13 cellular contexts compared by ENCODE assay signal in genomic region chr4:100100985-100101384, GRCh38.
DNase-seq lines count a peak whose midpoint lies in the region; ATAC-seq, FAIRE-seq and TF ChIP-seq lines count a peak whose summit lies in the region.
"Had no signal": no experiment of that assay in that cellular context is flagged by ENCODE, and none has a peak within 500 bp of the region (broad histone marks: within the 10 kb centered on the region; RNA-seq: fewer than 3 reads in every experiment).

No MANE protein-coding gene starts in this region.

- H3K4me3 ChIP-seq in GM12878: no peak overlapping the region

- no peak for TF ChIP-seq POLR2A in GM12878 (IDR thresholded peaks at IDR 0.05; ENCODE audit: low read depth, low read length)

- RAD21 ChIA-PET in GM12878 (lab: Charles Lee; ENCODE audit: unreplicated experiment): no interaction called here

- no peak overlapping the region; the same call in 1 of the 2 replicates for H3K4me2 ChIP-seq in GM12878 (ENCODE audit: control insufficient read depth, insufficient read depth)

- no peak for TF ChIP-seq RAD21 in GM12878 (IDR thresholded peaks at IDR 0.05; ENCODE audit: insufficient read depth, low read depth, low read length)

- H3K79me2 ChIP-seq in GM12878 (ENCODE audit: control insufficient read depth, insufficient read depth, low read length): no peaks in the 10 kb centered on the region

- TF ChIP-seq CTCF in GM12878 (IDR thresholded peaks at IDR 0.05 in 2 of 3, conservative IDR thresholded peaks at IDR 0.05 in 1 of 3; ENCODE audit: control insufficient read depth in 2 of 3, extremely low read depth in 1 of 3, insufficient read depth in 1 of 3, low read depth in 3 of 3, low read length in 3 of 3): no peak

- POLR2A ChIA-PET in GM12878 (lab: Charles Lee): interaction anchor here (1.3 kb wide), 1 partner anchor 18 kb away, joined by 4 read pairs; no protein-coding TSS in a partner anchor

- SMC1A ChIA-PET in GM12878 (lab: Charles Lee; ENCODE audit: uncharacterized antibody, unreplicated experiment): interaction anchor here (0.8 to 1.7 kb wide), 4 partner anchors 15 to 725 kb away, joined by 3 to 5 read pairs (median 4); no protein-coding TSS in a partner anchor

- BruUV-seq in GM12878 (replicated peaks; lab: Mats Ljungman, UMichigan): no TSS peak

- 10% methylated on average over 3 of the region's 3 CpGs for WGBS in GM12878 (ENCODE audit: insufficient coverage, insufficient replicate concordance, low lambda C conversion rate, missing lambda C conversion rate)

- no peak for FAIRE-seq in GM12878 (lab: Jason Lieb, UNC)

- TF ChIP-seq EP300 in GM12878 (IDR thresholded peaks at IDR 0.05; ENCODE audit: borderline replicate concordance in 1 of 2, control insufficient read depth in 1 of 2, low read depth in 2 of 2, low read length in 2 of 2): 0 out of 4 replicates have a peak, but pooled peaks of 1 of the 2 experiments have one; percentile 35

- no peak overlapping the region for H3K9ac ChIP-seq in GM12878 (ENCODE audit: control insufficient read depth, insufficient read depth, low read length)

- no peak overlapping the region for H3K27ac ChIP-seq in GM12878 (ENCODE audit: control insufficient read depth, insufficient read depth)
- H3K27ac ChIP-seq: HL-60 had no signal

- no peaks in the 10 kb centered on the region for H4K20me1 ChIP-seq in GM12878 (ENCODE audit: control insufficient read depth, insufficient read depth)

- CTCF ChIA-PET in GM12878 (lab: Yijun Ruan, JAX): interaction anchor here (0.6 to 1.3 kb wide), 2 partner anchors 103 to 178 kb away, joined by 3 to 7 read pairs; no protein-coding TSS in a partner anchor

- H3K27me3 ChIP-seq in GM12878 (replicated peaks in 1 of 2; ENCODE audit: control insufficient read depth in 2 of 2, insufficient read depth in 2 of 2, low read length in 1 of 2): no peaks in the 10 kb centered on the region

- peaks cover 5% of the 10 kb centered on the region; the same call in 1 of the 2 replicates for H3K4me1 ChIP-seq in GM12878 (ENCODE audit: control insufficient read depth, insufficient read depth, low read length)

- peak; percentile 58 for ATAC-seq in GM19395 (IDR thresholded peaks at IDR 0.05; ENCODE audit: unreplicated experiment)
- ATAC-seq in HG03139 (IDR thresholded peaks at IDR 0.05; ENCODE audit: unreplicated experiment): peak; percentile 62
- peak; percentile 64 for ATAC-seq in GM12878
- no peak for ATAC-seq in GM21723 (IDR thresholded peaks at IDR 0.05; ENCODE audit: unreplicated experiment)

- in situ Hi-C loops in GM12878 (cut with MboI): no loop called here

- no peaks in the 10 kb centered on the region for H3K36me3 ChIP-seq in GM12878 (ENCODE audit: control insufficient read depth in 2 of 2, insufficient read depth in 2 of 2, low read length in 1 of 2)

- H2AFZ ChIP-seq in GM12878 (ENCODE audit: control insufficient read depth, low read depth, low read length): no peak overlapping the region

- H3K9me3 ChIP-seq in GM12878 (replicated peaks; ENCODE audit: control insufficient read depth, insufficient read depth, low read length): no peaks in the 10 kb centered on the region

- peak; percentile 39 for DNase-seq in ELF-1 (ENCODE audit: low read depth, low spot score)
- DNase-seq in GM12878 (ENCODE audit: low read depth, low spot score): no peak
- DNase-seq in NCI-H69 (lab: John Stamatoyannopoulos, UW): no peak
- no peak for DNase-seq in NCI-H2171 (lab: John Stamatoyannopoulos, UW)
- DNase-seq in NCI-H2196 treated with DMSO at 0.1 percent for 48 hours (lab: John Stamatoyannopoulos, UW; ENCODE audit: unreplicated experiment): no peak
- DNase-seq: CD4-positive, alpha-beta T cell; erythroblast; NCI-H2227 treated with DMSO at 0.1 percent for 48 hours; retina had no signal

- intact Hi-C loops in GM12878 (cut with micrococcal nuclease; ENCODE audit: unreplicated experiment): no loop called here

TF ChIP-seq in GM12878, 131 proteins besides CTCF, POLR2A, EP300 and RAD21 (continues in another document):
- 0 out of 2 replicates have a peak, but pooled peaks have one; percentile 23 for TF ChIP-seq SPI1 (IDR thresholded peaks at IDR 0.05; ENCODE audit: borderline replicate concordance, insufficient read depth, low read depth, low read length)
- TF ChIP-seq BMI1 (IDR thresholded peaks at IDR 0.05; ENCODE audit: borderline replicate concordance): peak; percentile 55; the same call in 1 of the 2 replicates
- TF ChIP-seq ATF3 (IDR thresholded peaks at IDR 0.05; ENCODE audit: borderline replicate concordance, extremely low read depth, low read depth, low read length): no peak
- no peak for TF ChIP-seq YBX1 (IDR thresholded peaks at IDR 0.05)
- no peak for TF ChIP-seq TCF7 (IDR thresholded peaks at IDR 0.05; ENCODE audit: borderline replicate concordance)
- TF ChIP-seq BACH1 (IDR thresholded peaks at IDR 0.05; ENCODE audit: borderline replicate concordance): peak; percentile 38; the same call in 1 of the 2 replicates
- peak; percentile 92 to 95 for TF ChIP-seq IKZF2 (IDR thresholded peaks at IDR 0.05)
- TF ChIP-seq DPF2 (IDR thresholded peaks at IDR 0.05): peak; percentile 92
- TF ChIP-seq MTA2 (IDR thresholded peaks at IDR 0.05; ENCODE audit: low read depth): peak; percentile 60; the same call in 1 of the 2 replicates
- TF ChIP-seq MEF2A (IDR thresholded peaks at IDR 0.05; ENCODE audit: insufficient read depth, low read depth, low read length): no peak
- TF ChIP-seq LARP7 (IDR thresholded peaks at IDR 0.05): no peak
- TF ChIP-seq CHD2 (IDR thresholded peaks at IDR 0.05; ENCODE audit: borderline replicate concordance, low read depth, low read length): no peak
- TF ChIP-seq JUNB (IDR thresholded peaks at IDR 0.05): peak; percentile 56; the same call in 1 of the 2 replicates
- peak; percentile 79 for TF ChIP-seq EED (IDR thresholded peaks at IDR 0.05; ENCODE audit: low read depth)
- peak; percentile 80 for TF ChIP-seq RUNX3 (IDR thresholded peaks at IDR 0.05; ENCODE audit: low read length)
- TF ChIP-seq IKZF1 (conservative IDR thresholded peaks at IDR 0.05): peak; percentile 96
- TF ChIP-seq, protein P1, sequence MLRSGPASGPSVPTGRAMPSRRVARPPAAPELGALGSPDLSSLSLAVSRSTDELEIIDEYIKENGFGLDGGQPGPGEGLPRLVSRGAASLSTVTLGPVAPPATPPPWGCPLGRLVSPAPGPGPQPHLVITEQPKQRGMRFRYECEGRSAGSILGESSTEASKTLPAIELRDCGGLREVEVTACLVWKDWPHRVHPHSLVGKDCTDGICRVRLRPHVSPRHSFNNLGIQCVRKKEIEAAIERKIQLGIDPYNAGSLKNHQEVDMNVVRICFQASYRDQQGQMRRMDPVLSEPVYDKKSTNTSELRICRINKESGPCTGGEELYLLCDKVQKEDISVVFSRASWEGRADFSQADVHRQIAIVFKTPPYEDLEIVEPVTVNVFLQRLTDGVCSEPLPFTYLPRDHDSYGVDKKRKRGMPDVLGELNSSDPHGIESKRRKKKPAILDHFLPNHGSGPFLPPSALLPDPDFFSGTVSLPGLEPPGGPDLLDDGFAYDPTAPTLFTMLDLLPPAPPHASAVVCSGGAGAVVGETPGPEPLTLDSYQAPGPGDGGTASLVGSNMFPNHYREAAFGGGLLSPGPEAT (IDR thresholded peaks at IDR 0.05; ENCODE audit: low read depth): peak; percentile 81
- TF ChIP-seq, protein P2, sequence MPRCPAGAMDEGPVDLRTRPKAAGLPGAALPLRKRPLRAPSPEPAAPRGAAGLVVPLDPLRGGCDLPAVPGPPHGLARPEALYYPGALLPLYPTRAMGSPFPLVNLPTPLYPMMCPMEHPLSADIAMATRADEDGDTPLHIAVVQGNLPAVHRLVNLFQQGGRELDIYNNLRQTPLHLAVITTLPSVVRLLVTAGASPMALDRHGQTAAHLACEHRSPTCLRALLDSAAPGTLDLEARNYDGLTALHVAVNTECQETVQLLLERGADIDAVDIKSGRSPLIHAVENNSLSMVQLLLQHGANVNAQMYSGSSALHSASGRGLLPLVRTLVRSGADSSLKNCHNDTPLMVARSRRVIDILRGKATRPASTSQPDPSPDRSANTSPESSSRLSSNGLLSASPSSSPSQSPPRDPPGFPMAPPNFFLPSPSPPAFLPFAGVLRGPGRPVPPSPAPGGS (IDR thresholded peaks at IDR 0.05; ENCODE audit: borderline replicate concordance, insufficient read depth, low read depth, low read length, poor library complexity, severe bottlenecking): no peak
- TF ChIP-seq MEF2B (IDR thresholded peaks at IDR 0.05; ENCODE audit: partially characterized antibody, poor library complexity, severe bottlenecking): no peak
- peak; percentile 52; the same call in 1 of the 2 replicates for TF ChIP-seq GATAD2B (conservative IDR thresholded peaks at IDR 0.05; ENCODE audit: low read depth)
- TF ChIP-seq, protein P3, sequence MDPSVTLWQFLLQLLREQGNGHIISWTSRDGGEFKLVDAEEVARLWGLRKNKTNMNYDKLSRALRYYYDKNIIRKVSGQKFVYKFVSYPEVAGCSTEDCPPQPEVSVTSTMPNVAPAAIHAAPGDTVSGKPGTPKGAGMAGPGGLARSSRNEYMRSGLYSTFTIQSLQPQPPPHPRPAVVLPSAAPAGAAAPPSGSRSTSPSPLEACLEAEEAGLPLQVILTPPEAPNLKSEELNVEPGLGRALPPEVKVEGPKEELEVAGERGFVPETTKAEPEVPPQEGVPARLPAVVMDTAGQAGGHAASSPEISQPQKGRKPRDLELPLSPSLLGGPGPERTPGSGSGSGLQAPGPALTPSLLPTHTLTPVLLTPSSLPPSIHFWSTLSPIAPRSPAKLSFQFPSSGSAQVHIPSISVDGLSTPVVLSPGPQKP (IDR thresholded peaks at IDR 0.05; ENCODE audit: low read depth, low read length): no peak
- no peak for TF ChIP-seq E2F4 (IDR thresholded peaks at IDR 0.05; ENCODE audit: low read depth, low read length)
- TF ChIP-seq HDAC6 (IDR thresholded peaks at IDR 0.05; ENCODE audit: unreplicated experiment): no peak
- TF ChIP-seq NR2F1 (conservative IDR thresholded peaks at IDR 0.05): 0 out of 2 replicates have a peak, but pooled peaks have one; percentile 30
- TF ChIP-seq ZNF217 (IDR thresholded peaks at IDR 0.05): peak; percentile 44; the same call in 1 of the 2 replicates
